ENCODE assay signal across 32 cellular contexts in the genomic region with DNA sequence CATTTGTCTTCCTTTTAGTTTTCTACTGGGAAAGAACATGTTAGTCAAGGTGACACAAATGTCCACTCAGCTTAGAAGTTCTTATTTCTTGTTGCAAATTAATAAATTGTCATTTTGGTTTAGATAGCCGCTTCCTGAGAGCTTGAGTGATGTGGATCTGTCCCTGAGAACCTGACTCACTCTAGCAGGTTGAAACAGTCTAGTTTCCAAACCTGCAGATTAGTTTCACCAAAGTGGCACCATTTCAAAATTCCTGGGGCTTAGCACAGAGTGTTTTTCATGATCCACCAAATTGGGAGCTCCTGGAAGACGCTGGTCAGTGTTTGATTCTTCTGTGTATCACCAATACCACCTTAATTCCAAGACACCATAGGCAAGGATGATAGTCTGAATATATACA.
"Had no signal": no experiment of that assay in that cellular context is flagged by ENCODE, and none has a peak within 500 bp of the region (broad histone marks: within the 10 kb centered on the region; RNA-seq: fewer than 3 reads in every experiment).

No MANE protein-coding gene starts in this region.

- H3K27ac ChIP-seq: adrenal gland, VCaP had no signal

- H3K36me3 ChIP-seq: adrenal gland had no signal

- ATAC-seq: activated CD8-positive, alpha-beta T cell treated with anti-CD3 and anti-CD28 coated beads for 36 hours; activated naive CD4-positive, alpha-beta T cell treated with anti-CD3 and anti-CD28 coated beads, Interleukin-2, amount 50 U/mL, for 72 hours; activated T-cell treated with anti-CD3 and anti-CD28 coated beads, Interleukin-2, amount 50 U/mL, for 4 hours; activated T-cell treated with anti-CD3 and anti-CD28 coated beads, Interleukin-2, amount 50 U/mL, for 72 hours; activated T-helper 17 cell treated with anti-CD3 and anti-CD28 coated beads, Interleukin-2, amount 50 U/mL, for 72 hours had no signal

- H3K9me3 ChIP-seq: adrenal gland had no signal

- FAIRE-seq: astrocyte, TTC549 had no signal

- DNase-seq: activated B cell treated with CpG ODN at 0.5 μM for 24 hours; activated CD4-positive, alpha-beta memory T cell treated with anti-CD3 and anti-CD28 coated beads for 36 hours; activated CD4-positive, alpha-beta T cell treated with anti-CD3 and anti-CD28 coated beads for 4 hours; activated CD4-positive, alpha-beta T cell treated with anti-CD3 and anti-CD28 coated beads, Interleukin-2, amount 10 ng/mL, durations not matched to agents 24 days and 14 days; activated CD4-positive, alpha-beta T cell treated with anti-CD3 and anti-CD28 coated beads, Interleukin-2, amount 50 U/mL, for 1 hour; activated CD4-positive, alpha-beta T cell treated with anti-CD3 and anti-CD28 coated beads, Interleukin-2, amount 50 U/mL, for 4 hours; activated CD4-positive, CD25-positive, alpha-beta regulatory T cell treated with anti-CD3 and anti-CD28 coated beads, Interleukin-2, amount 50 U/mL, for 72 hours; activated CD8-positive, alpha-beta memory T cell treated with anti-CD3 and anti-CD28 coated beads, Interleukin-2, amount 50 U/mL, for 4 hours; activated CD8-positive, alpha-beta T cell treated with anti-CD3 and anti-CD28 coated beads for 36 hours; activated effector memory CD4-positive, alpha-beta T cell treated with anti-CD3 and anti-CD28 coated beads, Interleukin-2, amount 50 U/mL, for 16 hours; activated gamma-delta T cell treated with Interleukin-2 at 50 U/mL for 16 hours; activated naive CD4-positive, alpha-beta T cell; activated naive CD4-positive, alpha-beta T cell treated with anti-CD3 and anti-CD28 coated beads for 36 hours; activated naive CD4-positive, alpha-beta T cell treated with anti-CD3 and anti-CD28 coated beads, Interleukin-2, amount 50 U/mL, for 16 hours; activated naive CD8-positive, alpha-beta T cell treated with anti-CD3 and anti-CD28 coated beads for 36 hours; activated T-cell treated with anti-CD3 and anti-CD28 coated beads for 4 hours; activated T-cell treated with anti-CD3 and anti-CD28 coated beads, Interleukin-2, amount 50 U/mL, for 1 hour; activated T-cell treated with anti-CD3 and anti-CD28 coated beads, Interleukin-2, amount 50 U/mL, for 4 hours; activated T-cell treated with anti-CD3 and anti-CD28 coated beads, Interleukin-2, amount 50 U/mL, for 72 hours; adrenal gland; amniotic stem cell; aorta; central memory CD4-positive, alpha-beta T cell; SW 1271; T-helper 1 cell; T-helper 2 cell; T-helper 9 cell had no signal

- H3K4me1 ChIP-seq: adrenal gland had no signal

- H3K27me3 ChIP-seq: adrenal gland had no signal

- H3K4me3 ChIP-seq: adrenal gland had no signal
